9 cellular contexts compared by ENCODE assay signal in genomic region chr13:99614465-99614885, GRCh38. TPM values are rescaled to one million over a fixed set of nuclear protein-coding genes. Genes with fewer than 3 reads are reported as not detected.
DNase-seq lines count a peak whose midpoint lies in the region; ATAC-seq and TF ChIP-seq lines count a peak whose summit lies in the region.
"Had no signal": no experiment of that assay in that cellular context is flagged by ENCODE, and none has a peak within 500 bp of the region (broad histone marks: within the 10 kb centered on the region; RNA-seq: fewer than 3 reads in every experiment).

No MANE protein-coding gene starts in this region.

- H3K27ac ChIP-seq in SJSA1 = no peak overlapping the region
- no peak overlapping the region for H3K27ac ChIP-seq in smooth muscle cell (ENCODE audit: low read depth)
- H3K27ac ChIP-seq in ascending aorta = no peak overlapping the region

- peak; percentile 55 for TF ChIP-seq CTCF in BE2C (IDR thresholded peaks at IDR 0.05; ENCODE audit: low read depth, low read length)
- TF ChIP-seq CTCF in fibroblast of the aortic adventitia (IDR thresholded peaks at IDR 0.05; ENCODE audit: insufficient read depth, low read length) = no peak
- no peak for TF ChIP-seq CTCF in smooth muscle cell (IDR thresholded peaks at IDR 0.05; ENCODE audit: borderline replicate concordance, insufficient read depth, poor library complexity, severe bottlenecking)
- TF ChIP-seq CTCF in ascending aorta (IDR thresholded peaks at IDR 0.05) = no peak

- H3K9ac ChIP-seq in smooth muscle cell (ENCODE audit: low read depth) = no peak overlapping the region

- intact Hi-C loops in ascending aorta (cut with DNase I) = no loop called here

- ATAC-seq in GM18519 (IDR thresholded peaks at IDR 0.05; ENCODE audit: low FRiP score, unreplicated experiment) (peak; percentile 39), HG03045 (IDR thresholded peaks at IDR 0.05; ENCODE audit: unreplicated experiment) (peak; percentile 71)

- H3K4me3 ChIP-seq in BE2C (ENCODE audit: low read depth, low read length) = no peak overlapping the region
- no peak overlapping the region for H3K4me3 ChIP-seq in SJSA1
- H3K4me3 ChIP-seq in fibroblast of the aortic adventitia (ENCODE audit: low read depth, low read length) = no peak overlapping the region
- no peak overlapping the region for H3K4me3 ChIP-seq in smooth muscle cell
- H3K4me3 ChIP-seq in ascending aorta = no peak overlapping the region
- H3K4me3 ChIP-seq: breast epithelium had no signal

- no peaks in the 10 kb centered on the region for H4K20me1 ChIP-seq in smooth muscle cell (ENCODE audit: low read depth)

- H3K27me3 ChIP-seq in BE2C (no peaks in the 10 kb centered on the region), SJSA1 (replicated peaks) (peaks cover 18% of the 10 kb centered on the region), smooth muscle cell (ENCODE audit: low read depth) (no peaks in the 10 kb centered on the region), ascending aorta (no peaks in the 10 kb centered on the region)
- H3K27me3 ChIP-seq: breast epithelium had no signal

- H3K4me1 ChIP-seq in BE2C = no peaks in the 10 kb centered on the region
- H3K4me1 ChIP-seq in SJSA1 (replicated peaks) = peaks cover 16% of the 10 kb centered on the region
- peaks cover 11% of the 10 kb centered on the region for H3K4me1 ChIP-seq in smooth muscle cell (ENCODE audit: low read depth)
- H3K4me1 ChIP-seq in ascending aorta = peaks cover under 1 to 7% of the 10 kb centered on the region in 2 donors
- H3K4me1 ChIP-seq: breast epithelium had no signal

- H2AFZ ChIP-seq in smooth muscle cell (ENCODE audit: low read depth) = no peak overlapping the region

- no peaks in the 10 kb centered on the region for H3K79me2 ChIP-seq in smooth muscle cell (ENCODE audit: low read depth)

- peaks cover 10% of the 10 kb centered on the region for H3F3A ChIP-seq in smooth muscle cell (ENCODE audit: low read depth)

- no peaks in the 10 kb centered on the region for H3K9me3 ChIP-seq in BE2C
- no peaks in the 10 kb centered on the region for H3K9me3 ChIP-seq in SJSA1 (replicated peaks)
- H3K9me3 ChIP-seq in smooth muscle cell (replicated peaks; ENCODE audit: low read depth) = no peaks in the 10 kb centered on the region
- H3K9me3 ChIP-seq in ascending aorta = no peaks in the 10 kb centered on the region
- H3K9me3 ChIP-seq: breast epithelium had no signal

- H3K4me2 ChIP-seq in smooth muscle cell = no peak overlapping the region

- DNase-seq in BE2C = peak; percentile 32
- peak; percentile 78 to 87 for DNase-seq in SJSA1 (ENCODE audit: low read depth in 1 of 2, low spot score in 2 of 2)
- DNase-seq in fibroblast of the aortic adventitia (ENCODE audit: low read depth) = peak; percentile 5
- no peak for DNase-seq in smooth muscle cell (lab: John Stamatoyannopoulos, UW; ENCODE audit: unreplicated experiment)
- DNase-seq in ascending aorta (ENCODE audit: low spot score in 2 of 2) = no peak
- DNase-seq in retina = no peak

- H3K36me3 ChIP-seq in BE2C = no peaks in the 10 kb centered on the region
- H3K36me3 ChIP-seq in SJSA1 = no peaks in the 10 kb centered on the region
- no peaks in the 10 kb centered on the region for H3K36me3 ChIP-seq in smooth muscle cell (ENCODE audit: low read depth)
- H3K36me3 ChIP-seq in ascending aorta = no peaks in the 10 kb centered on the region
- H3K36me3 ChIP-seq: breast epithelium had no signal

- 54% methylated on average over 9 of the region's 9 CpGs for whole genome bisulfite sequencing in smooth muscle cell (ENCODE audit: low lambda C conversion rate)

RNA-seq across cellular contexts. Expression of gene CLYBL, which starts 8.0 kb away (rescaled TPM):
- not detected for polyA plus RNA-seq in BE2C (2012; ENCODE audit: insufficient read depth, insufficient read length, low read depth)
- 0.16 and 1.5 TPM in 2 replicates for total RNA-seq in SJSA1 (2014; rRNA removed; shearing (Covaris generic))
- total RNA-seq in fibroblast of the aortic adventitia (ENCODE audit: low replicate concordance) = 1.8 and 2.1 TPM in 2 replicates
- 4.3 and 12.5 TPM in 2 replicates for total RNA-seq in smooth muscle cell
- polyA plus RNA-seq in smooth muscle cell = 5.8 and 8.1 TPM in 2 replicates
- 15.2 TPM for total RNA-seq in ascending aorta

Comparison
In these comparisons a context has a peak if more than half of its experiments do, and no peak if none do; other contexts are left out.
1. DNase-seq: peak in BE2C (single experiment), SJSA1 (2 of 2) and fibroblast of the aortic adventitia (single experiment); none in smooth muscle cell (single experiment), ascending aorta (0 of 2) and retina (single experiment).